In the genomic region with DNA sequence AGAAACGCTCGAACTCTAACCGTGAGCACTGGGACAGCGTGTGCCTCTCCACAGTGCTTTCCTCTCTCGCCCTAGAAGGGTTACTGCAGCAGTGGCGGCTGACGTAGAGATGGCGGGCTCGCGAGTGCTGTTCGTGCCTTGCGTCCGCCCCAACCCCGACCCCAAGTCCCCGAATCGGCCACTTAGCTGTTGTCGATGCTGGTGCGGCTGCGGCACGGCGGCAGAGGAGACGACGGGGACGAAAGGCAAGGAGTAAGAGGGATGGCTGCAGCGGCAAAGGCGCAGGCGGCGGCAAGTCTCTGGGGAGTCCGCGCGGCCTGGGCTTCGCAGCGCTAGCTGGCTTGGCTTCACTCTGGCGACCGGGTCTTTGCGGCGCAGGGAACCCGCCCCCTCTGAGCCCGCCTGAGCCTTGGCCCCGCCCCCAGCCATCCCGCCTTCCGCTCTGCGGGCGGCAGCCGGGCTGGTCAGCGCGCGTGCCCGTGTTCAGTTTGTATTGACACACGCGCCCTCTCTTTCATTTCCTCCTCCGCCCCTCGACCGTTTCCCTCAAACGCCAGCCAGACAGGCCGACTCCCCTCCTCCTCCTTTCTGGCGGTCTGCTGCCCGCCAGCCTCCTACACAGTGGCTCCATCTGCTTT, we compare ENCODE assay signal across 8 cellular contexts. TPM values are rescaled to one million over a fixed set of nuclear protein-coding genes. Genes with fewer than 3 reads are reported as not detected.
DNase-seq lines count a peak whose midpoint lies in the region; FAIRE-seq and TF ChIP-seq lines count a peak whose summit lies in the region.

Gene SPIN4, minus strand, starts transcription at position 354 of the 638 bp plus-strand sequence. CDS start 513 bp downstream, outside the sequence.

- peak within 1 kb of the TSS; percentile 89 for H3K27ac ChIP-seq in neuronal stem cell (replicated peaks; ENCODE audit: low read length)
- H3K27ac ChIP-seq in substantia nigra (ENCODE audit: low read depth, low read length, poor library complexity, severe bottlenecking), result peak within 1 kb of the TSS; percentile 77

- H3K9ac ChIP-seq in ES-I3 (ENCODE audit: low read depth, low read length) (peak within 1 kb of the TSS; percentile 68), Loucy (ENCODE audit: low read depth, low read length, poor library complexity, severe bottlenecking) (peak within 1 kb of the TSS; percentile 93), neuronal stem cell (ENCODE audit: low read depth, low read length, poor library complexity) (peak within 1 kb of the TSS; percentile 88)

- no peak within 1 kb of the TSS for H3K14ac ChIP-seq in neuronal stem cell (ENCODE audit: low read length)

- peaks cover 4% of the 10 kb centered on the region; the same call in 1 of the 2 replicates for H3K4me1 ChIP-seq in ES-I3 (ENCODE audit: insufficient read depth, low read length)
- peaks cover 47% of the 10 kb centered on the region for H3K4me1 ChIP-seq in Loucy (ENCODE audit: insufficient read depth, low read length, poor library complexity, severe bottlenecking)
- H3K4me1 ChIP-seq in neuronal stem cell (ENCODE audit: control insufficient read depth in 2 of 2, insufficient read depth in 1 of 2, low read depth in 1 of 2, low read length in 2 of 2), result peaks cover 0 to 1% of the 10 kb centered on the region in 2 donors

- WGBS in neuronal stem cell (ENCODE audit: extremely low coverage in 2 of 2, insufficient read length in 2 of 2, insufficient replicate concordance in 1 of 2), 2 donors, result no CpG with 5 or more reads among the region's 58 CpGs

- no peak for TF ChIP-seq CTCF in Loucy (conservative IDR thresholded peaks at IDR 0.05; ENCODE audit: low read length)

- FAIRE-seq in H54 (lab: Jason Lieb, UNC), result peak; percentile 62
- no peak for FAIRE-seq in frontal cortex (lab: Jason Lieb, UNC)

- H4K91ac ChIP-seq in neuronal stem cell (ENCODE audit: low read depth, low read length, poor library complexity), result no peak within 1 kb of the TSS

- H3F3A ChIP-seq in Loucy (ENCODE audit: low read depth), result no peaks in the 10 kb centered on the region

- H3K27me3 ChIP-seq in Loucy (ENCODE audit: insufficient read depth, low read length, poor library complexity, severe bottlenecking) (no peaks in the 10 kb centered on the region), neuronal stem cell (ENCODE audit: control insufficient read depth in 3 of 3, insufficient read depth in 3 of 3, low read depth in 1 of 3, low read length in 3 of 3) (no peaks in the 10 kb centered on the region)

- no peaks in the 10 kb centered on the region for H3K9me2 ChIP-seq in Loucy (replicated peaks; ENCODE audit: low read depth, low read length)

- H2AFZ ChIP-seq in Loucy (ENCODE audit: low read length), result peak within 1 kb of the TSS; percentile 73
- peak within 1 kb of the TSS; percentile 95 for H2AFZ ChIP-seq in neuronal stem cell (ENCODE audit: low read length)

- H3K36me3 ChIP-seq in ES-I3 (ENCODE audit: insufficient read depth, low read length), result no peaks in the 10 kb centered on the region
- no peaks in the 10 kb centered on the region for H3K36me3 ChIP-seq in Loucy (ENCODE audit: insufficient read depth, low read length)
- H3K36me3 ChIP-seq in neuronal stem cell (replicated peaks in 1 of 2; ENCODE audit: control insufficient read depth in 2 of 2, insufficient read depth in 2 of 2, low read length in 2 of 2), result peaks cover 0 to 3% of the 10 kb centered on the region in 2 donors

- H4K20me1 ChIP-seq in Loucy (ENCODE audit: insufficient read depth, low read length, poor library complexity, severe bottlenecking), result peaks cover 14% of the 10 kb centered on the region

- DNase-seq in H54 (ENCODE audit: insufficient read length, low spot score) (peak; percentile 61), SHP77 (lab: John Stamatoyannopoulos, UW) (peak; percentile 62 to 85), frontal cortex (ENCODE audit: low spot score in 2 of 2) (peak; percentile 62 to 70), neuronal stem cell (ENCODE audit: low spot score) (peak; percentile 74), substantia nigra (lab: John Stamatoyannopoulos, UW) (peak; percentile 23 to 86 (median 67))
- peak; percentile 61 for DNase-seq in activated naive CD4-positive, alpha-beta T cell treated with Interleukin-2 at 50 U/mL for 16 hours

- H2AK5ac ChIP-seq in neuronal stem cell (ENCODE audit: low read depth, low read length), result no peak within 1 kb of the TSS

- H2BK5ac ChIP-seq in neuronal stem cell (ENCODE audit: low read length), result no peak within 1 kb of the TSS

- H3K23ac ChIP-seq in neuronal stem cell (ENCODE audit: low read depth, low read length, poor library complexity), result peak within 1 kb of the TSS; percentile 85

- H2BK15ac ChIP-seq in neuronal stem cell (ENCODE audit: low read length), result peak within 1 kb of the TSS; percentile 49

- peaks cover 39% of the 10 kb centered on the region for H3K79me2 ChIP-seq in Loucy (ENCODE audit: insufficient read depth, low read length)

- peak within 1 kb of the TSS; percentile 80 for H3K18ac ChIP-seq in neuronal stem cell (ENCODE audit: low read length)

- peak; percentile 79 for TF ChIP-seq POLR2A in H54 (IDR thresholded peaks at IDR 0.05; ENCODE audit: low read depth, low read length)

- H2BK12ac ChIP-seq in neuronal stem cell (ENCODE audit: low read length), result no peak within 1 kb of the TSS

- H3K4ac ChIP-seq in neuronal stem cell (ENCODE audit: low read length), result no peak within 1 kb of the TSS

- H3K9me3 ChIP-seq in ES-I3 (ENCODE audit: control insufficient read depth, insufficient read depth, low read length) (no peaks in the 10 kb centered on the region), Loucy (ENCODE audit: insufficient read depth, low read depth, low read length) (no peaks in the 10 kb centered on the region), neuronal stem cell (replicated peaks in 1 of 2; ENCODE audit: control insufficient read depth in 2 of 2, insufficient read depth in 1 of 2, low read depth in 1 of 2, low read length in 2 of 2) (no peaks in the 10 kb centered on the region)

- H3K4me2 ChIP-seq in Loucy (ENCODE audit: low read depth, low read length, poor library complexity, severe bottlenecking), result peak within 1 kb of the TSS; percentile 90
- peak within 1 kb of the TSS; percentile 57 for H3K4me2 ChIP-seq in neuronal stem cell (ENCODE audit: insufficient read depth, low read length, poor library complexity, severe bottlenecking)

- H3K4me3 ChIP-seq in Loucy (ENCODE audit: low read length, poor library complexity, severe bottlenecking), result peak within 1 kb of the TSS; percentile 83
- peak within 1 kb of the TSS; percentile 75 to 91 for H3K4me3 ChIP-seq in neuronal stem cell (ENCODE audit: low read length in 2 of 2)

- H3K79me1 ChIP-seq in neuronal stem cell (ENCODE audit: low read depth, low read length), result no peaks in the 10 kb centered on the region

- no peak within 1 kb of the TSS for H2BK120ac ChIP-seq in neuronal stem cell (ENCODE audit: low read depth, low read length)

- no peak within 1 kb of the TSS for H4K8ac ChIP-seq in neuronal stem cell (ENCODE audit: low read depth, low read length)

RNA-seq across cellular contexts. Expression of gene SPIN4, which starts in this region (rescaled TPM):
- total RNA-seq in frontal cortex, result 9.0 TPM
- 7.2 TPM for polyA plus RNA-seq in neuronal stem cell (2013, experiment 1 of 2)
- polyA plus RNA-seq in neuronal stem cell (2013, experiment 2 of 2), result 7.8 TPM

Comparison
In these comparisons a context has a peak if more than half of its experiments do, and no peak if none do; other contexts are left out.
1. Peak in every context shown above with its lines: DNase-seq, H3K4me3 ChIP-seq and H3K27ac ChIP-seq.